ENCODE assay signal across 8 cellular contexts in genomic region chr6:4778086-4778485, GRCh38. TPM values are rescaled to one million over a fixed set of nuclear protein-coding genes. Genes with fewer than 3 reads are reported as not detected.
DNase-seq lines count a peak whose midpoint lies in the region; ATAC-seq and TF ChIP-seq lines count a peak whose summit lies in the region.

No MANE protein-coding gene starts in this region.

- peaks cover 0 to 9% (median 0%) of the 10 kb centered on the region in 3 donors for H3K36me3 Mint-ChIP-seq in CD8-positive, alpha-beta memory T cell
- no peaks in the 10 kb centered on the region for H3K36me3 Mint-ChIP-seq in naive thymus-derived CD8-positive, alpha-beta T cell

- POLR2A ChIA-PET in CD8-positive, alpha-beta memory T cell (lab: Charles Lee), result interaction anchor here (0.5 kb wide), 1 partner anchor 20 kb away, joined by 3 read pairs; no protein-coding TSS in a partner anchor
- POLR2A ChIA-PET in naive thymus-derived CD8-positive, alpha-beta T cell (lab: Charles Lee), result no interaction called here
- POLR2A ChIA-PET in RWPE1 (lab: Yijun Ruan, JAX; ENCODE audit: low non-redundant PET), result no interaction called here

- peaks cover 54 to 69% (median 68%) of the 10 kb centered on the region in 3 donors for H3K4me1 Mint-ChIP-seq in CD8-positive, alpha-beta memory T cell
- peaks cover 40 to 70% (median 66%) of the 10 kb centered on the region in 4 donors for H3K4me1 Mint-ChIP-seq in naive thymus-derived CD8-positive, alpha-beta T cell

- DNase-seq in CD8-positive, alpha-beta memory T cell, result no peak
- DNase-seq in astrocyte of the cerebellum (ENCODE audit: low read depth) (no peak), DMS114 treated with DMSO at 0.1 percent for 48 hours (lab: John Stamatoyannopoulos, UW; ENCODE audit: unreplicated experiment) (no peak), RWPE1 (ENCODE audit: low spot score) (no peak), cortex of kidney (lab: John Stamatoyannopoulos, UW) (no peak)
- DNase-seq in naive thymus-derived CD8-positive, alpha-beta T cell, result no peak

- H3K9me3 Mint-ChIP-seq in CD8-positive, alpha-beta memory T cell, result peaks cover 0 to 7% (median 2%) of the 10 kb centered on the region in 5 donors
- peaks cover 0 to 6% (median 0%) of the 10 kb centered on the region in 9 donors for H3K9me3 Mint-ChIP-seq in naive thymus-derived CD8-positive, alpha-beta T cell

- no peak overlapping the region for H3K27ac ChIP-seq in CD8-positive, alpha-beta memory T cell (ENCODE audit: low read depth, low read length)
- no peak overlapping the region for H3K27ac ChIP-seq in RWPE1

- ATAC-seq in HG03354 (IDR thresholded peaks at IDR 0.05; ENCODE audit: poor library complexity, severe bottlenecking, unreplicated experiment), result peak; percentile 11
- no peak for ATAC-seq in naive thymus-derived CD8-positive, alpha-beta T cell
- no peak for ATAC-seq in HG03565 (IDR thresholded peaks at IDR 0.05; ENCODE audit: unreplicated experiment)

- in situ Hi-C loops in astrocyte of the cerebellum (cut with HindIII; ENCODE audit: low sequenced_read_pairs), result no loop called here

- H3K27ac Mint-ChIP-seq in CD8-positive, alpha-beta memory T cell, result peak overlapping the region in 5 of 8 donors; percentile 2 to 70 (median 57)
- H3K27ac Mint-ChIP-seq in naive thymus-derived CD8-positive, alpha-beta T cell, result peak overlapping the region in 9 of 10 donors; percentile 0 to 90 (median 66)

- peaks cover 15% of the 10 kb centered on the region for H3K4me1 ChIP-seq in CD8-positive, alpha-beta memory T cell (ENCODE audit: insufficient read depth, low read length)

- H3K27me3 Mint-ChIP-seq in CD8-positive, alpha-beta memory T cell, result no peaks in the 10 kb centered on the region
- no peaks in the 10 kb centered on the region for H3K27me3 Mint-ChIP-seq in naive thymus-derived CD8-positive, alpha-beta T cell

- H3K9me3 ChIP-seq in CD8-positive, alpha-beta memory T cell (ENCODE audit: low read length), result no peaks in the 10 kb centered on the region

- TF ChIP-seq CTCF in astrocyte of the cerebellum (IDR thresholded peaks at IDR 0.05; ENCODE audit: low read depth, low read length, missing control alignments) (no peak), RWPE1 (conservative IDR thresholded peaks at IDR 0.05; ENCODE audit: low read depth) (no peak)

- peak overlapping the region; percentile 52 for H3K4me3 ChIP-seq in CD8-positive, alpha-beta memory T cell (ENCODE audit: low read length)
- peak overlapping the region; percentile 58 for H3K4me3 ChIP-seq in astrocyte of the cerebellum (ENCODE audit: low read depth, low read length)

- H3K27me3 ChIP-seq in CD8-positive, alpha-beta memory T cell (ENCODE audit: insufficient read depth, low read length, poor library complexity, severe bottlenecking), result no peaks in the 10 kb centered on the region

- H3K4me3 Mint-ChIP-seq in CD8-positive, alpha-beta memory T cell, result peak overlapping the region; percentile 84 to 95 (median 91)
- peak overlapping the region; percentile 70 to 93 (median 86) for H3K4me3 Mint-ChIP-seq in naive thymus-derived CD8-positive, alpha-beta T cell

- no peaks in the 10 kb centered on the region for H3K36me3 ChIP-seq in CD8-positive, alpha-beta memory T cell (ENCODE audit: insufficient read depth, low read length)

- CTCF ChIA-PET in CD8-positive, alpha-beta memory T cell (lab: Charles Lee), result no interaction called here
- CTCF ChIA-PET in RWPE1 (lab: Yijun Ruan, JAX), result no interaction called here

RNA-seq across cellular contexts. Expression of gene CDYL, which starts 1.9 kb away (rescaled TPM):
- 10 to 100 TPM; 31.7 to 32.2 TPM for total RNA-seq in CD8-positive, alpha-beta memory T cell
- 7.5 TPM for polyA plus RNA-seq in CD8-positive, alpha-beta memory T cell
- 10 to 100 TPM; 47.8 to 49.3 TPM for total RNA-seq in naive thymus-derived CD8-positive, alpha-beta T cell
- polyA plus RNA-seq in naive thymus-derived CD8-positive, alpha-beta T cell, result 1 to 10 TPM; 5.6 to 6.1 (median 5.7) TPM
